Comparison of ENCODE assay signal across 9 cellular contexts in the genomic region with DNA sequence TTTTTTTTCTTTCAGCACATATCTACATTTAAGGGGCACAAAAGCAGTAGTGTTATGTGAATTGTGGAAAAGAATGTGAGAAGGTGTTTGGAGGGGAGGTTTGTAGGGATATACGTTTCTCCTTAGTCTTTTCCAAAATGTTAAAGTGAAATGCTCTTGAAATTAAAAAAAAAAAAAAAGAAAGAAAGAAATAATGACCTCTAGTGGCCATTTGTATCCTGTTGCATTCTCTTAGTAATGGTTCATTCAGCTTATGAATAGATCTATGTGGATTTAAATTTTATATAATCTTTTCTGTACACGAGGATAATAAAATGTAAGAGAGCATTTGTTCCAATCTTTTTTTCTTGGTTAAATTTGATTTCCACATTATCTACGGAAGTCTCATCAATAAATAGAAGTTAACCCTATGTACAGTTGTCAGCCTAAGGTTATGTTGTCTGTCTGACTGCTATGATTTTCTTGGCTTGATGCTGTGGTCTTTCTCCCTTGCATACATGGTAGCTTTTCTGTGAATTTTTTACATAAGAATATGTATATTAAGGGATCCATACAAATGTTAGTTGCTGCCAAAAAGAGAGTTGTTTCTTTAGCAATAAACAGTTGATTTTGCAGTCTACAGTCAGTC. TPM values are rescaled to one million over a fixed set of nuclear protein-coding genes. Genes with fewer than 3 reads are reported as not detected.
DNase-seq lines count a peak whose midpoint lies in the region; TF ChIP-seq lines count a peak whose summit lies in the region.
"Had no signal": no experiment of that assay in that cellular context is flagged by ENCODE, and none has a peak within 500 bp of the region (broad histone marks: within the 10 kb centered on the region; RNA-seq: fewer than 3 reads in every experiment).

No MANE protein-coding gene starts in this region.

- H3K27me3 ChIP-seq in colonic mucosa: no peaks in the 10 kb centered on the region
- H3K27me3 ChIP-seq: SJSA1 had no signal

- TF ChIP-seq CTCF in GM12864 (IDR thresholded peaks at IDR 0.05; ENCODE audit: low read depth, low read length, missing control alignments) (peak; percentile 47), colonic mucosa (IDR thresholded peaks at IDR 0.05) (peak; percentile 61), nephron progenitor cell (IDR thresholded peaks at IDR 0.05) (peak; percentile 72)

- no peak overlapping the region for H3K27ac ChIP-seq in colonic mucosa
- H3K27ac ChIP-seq: SJSA1 had no signal

- DNase-seq in GM12864 (ENCODE audit: low read depth) (no peak), NCI-H2171 (lab: John Stamatoyannopoulos, UW) (peak; percentile 6), colonic mucosa (no peak), nephron progenitor cell (no peak), activated gamma-delta T cell treated with Interleukin-2 at 50 U/mL for 16 hours (no peak), NCI-H1930 (lab: John Stamatoyannopoulos, UW) (no peak)
- no peak for DNase-seq in activated T-helper 1 cell treated with anti-CD3 and anti-CD28 coated beads, Interleukin-12 subunit alpha, Interleukin-12 subunit beta, Interleukin-2, Interleukin-4 antibody, amounts not matched to agents 30 ng/mL and 10 ng/mL and 1 ng/mL, durations not matched to agents 14 hours and 24 hours and 36 hours (ENCODE audit: low spot score)
- no peak for DNase-seq in stimulated activated CD4-positive, alpha-beta T cell treated with anti-CD3 and anti-CD28 coated beads, Interleukin-4, amount 100 ng/mL, for 4 hours

- peaks cover 1% of the 10 kb centered on the region for H3K27me3 Mint-ChIP-seq in nephron progenitor cell (ENCODE audit: low read depth, poor library complexity)
- peaks cover 12% of the 10 kb centered on the region for H3K27me3 Mint-ChIP-seq in activated T-helper 1 cell treated with anti-CD3 and anti-CD28 coated beads, Interleukin-12 subunit alpha, Interleukin-12 subunit beta, Interleukin-2, Interleukin-4 antibody, amounts not matched to agents 30 ng/mL and 10 ng/mL and 1 ng/mL, durations not matched to agents 14 hours and 24 hours and 36 hours (ENCODE audit: insufficient read depth)

- H3K36me3 ChIP-seq in colonic mucosa: no peaks in the 10 kb centered on the region
- H3K36me3 ChIP-seq: SJSA1 had no signal

- no peak overlapping the region for H3K27ac Mint-ChIP-seq in nephron progenitor cell
- no peak overlapping the region for H3K27ac Mint-ChIP-seq in activated T-helper 1 cell treated with anti-CD3 and anti-CD28 coated beads, Interleukin-12 subunit alpha, Interleukin-12 subunit beta, Interleukin-2, Interleukin-4 antibody, amounts not matched to agents 30 ng/mL and 10 ng/mL and 1 ng/mL, durations not matched to agents 14 hours and 24 hours and 36 hours

- no peak overlapping the region for H3K4me3 ChIP-seq in GM12864 (ENCODE audit: low read depth, low read length)
- no peak overlapping the region for H3K4me3 ChIP-seq in colonic mucosa
- H3K4me3 ChIP-seq: SJSA1 had no signal

- H3K9me3 Mint-ChIP-seq in nephron progenitor cell: no peaks in the 10 kb centered on the region
- peaks cover under 1% of the 10 kb centered on the region for H3K9me3 Mint-ChIP-seq in activated T-helper 1 cell treated with anti-CD3 and anti-CD28 coated beads, Interleukin-12 subunit alpha, Interleukin-12 subunit beta, Interleukin-2, Interleukin-4 antibody, amounts not matched to agents 30 ng/mL and 10 ng/mL and 1 ng/mL, durations not matched to agents 14 hours and 24 hours and 36 hours

- H3K4me1 Mint-ChIP-seq in nephron progenitor cell: no peaks in the 10 kb centered on the region
- peaks cover 8% of the 10 kb centered on the region for H3K4me1 Mint-ChIP-seq in activated T-helper 1 cell treated with anti-CD3 and anti-CD28 coated beads, Interleukin-12 subunit alpha, Interleukin-12 subunit beta, Interleukin-2, Interleukin-4 antibody, amounts not matched to agents 30 ng/mL and 10 ng/mL and 1 ng/mL, durations not matched to agents 14 hours and 24 hours and 36 hours (ENCODE audit: low read depth)

- H3K4me1 ChIP-seq in colonic mucosa: no peaks in the 10 kb centered on the region
- H3K4me1 ChIP-seq: SJSA1 had no signal

- intact Hi-C loops in colonic mucosa (cut with DNase I): no loop called here
- intact Hi-C loops in activated T-helper 1 cell treated with anti-CD3 and anti-CD28 coated beads, Interleukin-12 subunit alpha, Interleukin-12 subunit beta, Interleukin-2, Interleukin-4 antibody, amounts not matched to agents 30 ng/mL and 10 ng/mL and 1 ng/mL, durations not matched to agents 14 hours and 24 hours and 36 hours (cut with micrococcal nuclease): loop anchor here (1.0 kb wide), 3 partner anchors 37 to 159 kb away; no protein-coding TSS in a partner anchor

- H3K4me3 Mint-ChIP-seq in nephron progenitor cell: no peak overlapping the region
- no peak overlapping the region for H3K4me3 Mint-ChIP-seq in activated T-helper 1 cell treated with anti-CD3 and anti-CD28 coated beads, Interleukin-12 subunit alpha, Interleukin-12 subunit beta, Interleukin-2, Interleukin-4 antibody, amounts not matched to agents 30 ng/mL and 10 ng/mL and 1 ng/mL, durations not matched to agents 14 hours and 24 hours and 36 hours

- H3K9me3 ChIP-seq in colonic mucosa: no peaks in the 10 kb centered on the region
- H3K9me3 ChIP-seq: SJSA1 had no signal

- no peak overlapping the region for H3K9ac ChIP-seq in colonic mucosa (ENCODE audit: low read depth in 2 of 2, low read length in 2 of 2)

- H3K36me3 Mint-ChIP-seq in nephron progenitor cell (ENCODE audit: low read depth): peaks cover 11% of the 10 kb centered on the region
- H3K36me3 Mint-ChIP-seq in activated T-helper 1 cell treated with anti-CD3 and anti-CD28 coated beads, Interleukin-12 subunit alpha, Interleukin-12 subunit beta, Interleukin-2, Interleukin-4 antibody, amounts not matched to agents 30 ng/mL and 10 ng/mL and 1 ng/mL, durations not matched to agents 14 hours and 24 hours and 36 hours (ENCODE audit: low read depth): peaks cover under 1% of the 10 kb centered on the region

RNA-seq across cellular contexts. Expression of gene P2RY13, which starts 1.7 kb away (rescaled TPM):
- total RNA-seq in colonic mucosa: under 1 TPM; 0.27 to 0.80 TPM
- not detected in 2 replicates for total RNA-seq in activated T-helper 1 cell treated with anti-CD3 and anti-CD28 coated beads, Interleukin-12 subunit alpha, Interleukin-12 subunit beta, Interleukin-2, Interleukin-4 antibody, amounts not matched to agents 30 ng/mL and 10 ng/mL and 1 ng/mL, durations not matched to agents 14 hours and 24 hours and 36 hours
- total RNA-seq: SJSA1 had no signal

RNA-seq across cellular contexts. Expression of gene GPR87, which starts 11.1 kb away (rescaled TPM):
- total RNA-seq in colonic mucosa: not detected
- total RNA-seq in activated T-helper 1 cell treated with anti-CD3 and anti-CD28 coated beads, Interleukin-12 subunit alpha, Interleukin-12 subunit beta, Interleukin-2, Interleukin-4 antibody, amounts not matched to agents 30 ng/mL and 10 ng/mL and 1 ng/mL, durations not matched to agents 14 hours and 24 hours and 36 hours: 0.62 and 0.93 TPM in 2 replicates

RNA-seq across cellular contexts. Expression of gene P2RY14, which starts 49.3 kb away (rescaled TPM):
- total RNA-seq in colonic mucosa: 1 to 10 TPM; 1.7 to 2.9 TPM
- 7.7 and 9.4 TPM in 2 replicates for total RNA-seq in activated T-helper 1 cell treated with anti-CD3 and anti-CD28 coated beads, Interleukin-12 subunit alpha, Interleukin-12 subunit beta, Interleukin-2, Interleukin-4 antibody, amounts not matched to agents 30 ng/mL and 10 ng/mL and 1 ng/mL, durations not matched to agents 14 hours and 24 hours and 36 hours
- total RNA-seq: SJSA1 had no signal

RNA-seq across cellular contexts. Expression of gene P2RY12, which starts 56.9 kb away (rescaled TPM):
- total RNA-seq in colonic mucosa: under 1 TPM; 0.17 to 0.72 TPM
- total RNA-seq in activated T-helper 1 cell treated with anti-CD3 and anti-CD28 coated beads, Interleukin-12 subunit alpha, Interleukin-12 subunit beta, Interleukin-2, Interleukin-4 antibody, amounts not matched to agents 30 ng/mL and 10 ng/mL and 1 ng/mL, durations not matched to agents 14 hours and 24 hours and 36 hours: not detected in 2 replicates
- total RNA-seq: SJSA1 had no signal
